ENCODE assay signal across 16 cellular contexts in genomic region chr18:42706029-42706608, GRCh38.
A peak's percentile ranks its signal among the peaks of the same experiment; 100 is the strongest.
DNase-seq lines count a peak whose midpoint lies in the region; ATAC-seq and TF ChIP-seq lines count a peak whose summit lies in the region.
"Had no signal": no experiment of that assay in that cellular context is flagged by ENCODE, and none has a peak within 500 bp of the region (broad histone marks: within the 10 kb centered on the region; RNA-seq: fewer than 3 reads in every experiment).

No MANE protein-coding gene starts in this region.

- H3K4me3 Mint-ChIP-seq in nephron progenitor cell (peak overlapping the region; percentile 5), WTC11 (no peak overlapping the region)
- H3K4me3 Mint-ChIP-seq: activated naive CD8-positive, alpha-beta T cell treated with anti-CD3 and anti-CD28 coated beads for 36 hours; stimulated activated naive B cell treated with anti-CD40 and anti-IgM and Interleukin-4, amounts not matched to agents 10 μg/mL and 1 μg/mL and 100 μg/mL, for 72 hours had no signal

- TF ChIP-seq CTCF in C4-2B (conservative IDR thresholded peaks at IDR 0.05) (no peak), breast epithelium (IDR thresholded peaks at IDR 0.05) (no peak), nephron progenitor cell (IDR thresholded peaks at IDR 0.05) (no peak), WTC11 (IDR thresholded peaks at IDR 0.05) (no peak)

- TF ChIP-seq POLR2A in breast epithelium (IDR thresholded peaks at IDR 0.05) = no peak

- no peak for ATAC-seq in WTC11
- ATAC-seq: stimulated activated naive B cell treated with anti-CD40 and anti-IgM and Interleukin-4, amounts not matched to agents 10 μg/mL and 1 μg/mL and 100 μg/mL, for 72 hours had no signal

- H3K4me3 ChIP-seq in breast epithelium (peak overlapping the region in 2 of 3 donors; percentile 28 to 46), SJCRH30 (no peak overlapping the region)
- H3K4me3 ChIP-seq: body of pancreas, left ventricle myocardium inferior, tibial nerve had no signal

- no peaks in the 10 kb centered on the region for H3K4me1 ChIP-seq in breast epithelium
- H3K4me1 ChIP-seq in SJCRH30 = no peaks in the 10 kb centered on the region
- H3K4me1 ChIP-seq: body of pancreas, left ventricle myocardium inferior, tibial nerve had no signal

- H3K27ac ChIP-seq in C4-2B (peak overlapping the region; percentile 66), breast epithelium (peak overlapping the region in 1 of 2 donors; percentile 41), SJCRH30 (no peak overlapping the region)
- H3K27ac ChIP-seq: body of pancreas, left ventricle myocardium inferior, tibial nerve had no signal

- POLR2A ChIA-PET in WTC11 (lab: Charles Lee) = no interaction called here

- H3K9me3 Mint-ChIP-seq in nephron progenitor cell (no peaks in the 10 kb centered on the region), WTC11 (no peaks in the 10 kb centered on the region)
- H3K9me3 Mint-ChIP-seq: activated naive CD8-positive, alpha-beta T cell treated with anti-CD3 and anti-CD28 coated beads for 36 hours had no signal

- intact Hi-C loops in breast epithelium (cut with DNase I; ENCODE audit: low total_unique reads) = no loop called here

- H3K36me3 Mint-ChIP-seq in nephron progenitor cell (ENCODE audit: low read depth) (no peaks in the 10 kb centered on the region), WTC11 (no peaks in the 10 kb centered on the region)
- H3K36me3 Mint-ChIP-seq: activated naive CD8-positive, alpha-beta T cell treated with anti-CD3 and anti-CD28 coated beads for 36 hours; stimulated activated naive B cell treated with anti-CD40 and anti-IgM and Interleukin-4, amounts not matched to agents 10 μg/mL and 1 μg/mL and 100 μg/mL, for 72 hours had no signal

- CTCF ChIA-PET in WTC11 (lab: Charles Lee) = no interaction called here

- H3K4me1 Mint-ChIP-seq in nephron progenitor cell (peaks cover 24% of the 10 kb centered on the region), WTC11 (peaks cover 10% of the 10 kb centered on the region)
- H3K4me1 Mint-ChIP-seq: activated naive CD8-positive, alpha-beta T cell treated with anti-CD3 and anti-CD28 coated beads for 36 hours; stimulated activated naive B cell treated with anti-CD40 and anti-IgM and Interleukin-4, amounts not matched to agents 10 μg/mL and 1 μg/mL and 100 μg/mL, for 72 hours had no signal

- H3K9me3 ChIP-seq in breast epithelium (no peaks in the 10 kb centered on the region), SJCRH30 (replicated peaks) (no peaks in the 10 kb centered on the region)
- H3K9me3 ChIP-seq: body of pancreas, left ventricle myocardium inferior, tibial nerve had no signal

- H3K27me3 ChIP-seq in breast epithelium (no peaks in the 10 kb centered on the region), SJCRH30 (no peaks in the 10 kb centered on the region)
- H3K27me3 ChIP-seq: body of pancreas, tibial nerve had no signal

- H3K27ac Mint-ChIP-seq in nephron progenitor cell = peak overlapping the region; percentile 92
- no peak overlapping the region for H3K27ac Mint-ChIP-seq in WTC11
- H3K27ac Mint-ChIP-seq: activated naive CD8-positive, alpha-beta T cell treated with anti-CD3 and anti-CD28 coated beads for 36 hours; stimulated activated naive B cell treated with anti-CD40 and anti-IgM and Interleukin-4, amounts not matched to agents 10 μg/mL and 1 μg/mL and 100 μg/mL, for 72 hours had no signal

- H3K27me3 Mint-ChIP-seq in nephron progenitor cell (ENCODE audit: low read depth, poor library complexity) (no peaks in the 10 kb centered on the region), WTC11 (ENCODE audit: low read depth) (no peaks in the 10 kb centered on the region)
- H3K27me3 Mint-ChIP-seq: activated naive CD8-positive, alpha-beta T cell treated with anti-CD3 and anti-CD28 coated beads for 36 hours; stimulated activated naive B cell treated with anti-CD40 and anti-IgM and Interleukin-4, amounts not matched to agents 10 μg/mL and 1 μg/mL and 100 μg/mL, for 72 hours had no signal

- peak; percentile 94 for DNase-seq in NCI-H146 treated with DMSO at 0.1 percent for 48 hours (lab: John Stamatoyannopoulos, UW; ENCODE audit: unreplicated experiment)
- no peak for DNase-seq in breast epithelium (ENCODE audit: low spot score in 2 of 2)
- DNase-seq in nephron progenitor cell = no peak
- no peak for DNase-seq in effector CD8-positive, alpha-beta T cell (lab: John Stamatoyannopoulos, UW)
- DNase-seq in SJCRH30 = no peak
- no peak for DNase-seq in WTC11 (ENCODE audit: low spot score)
- no peak for DNase-seq in SHP77 treated with DMSO at 0.1 percent for 48 hours (lab: John Stamatoyannopoulos, UW)
- DNase-seq: activated CD4-positive, CD25-positive, alpha-beta regulatory T cell; activated naive CD8-positive, alpha-beta T cell treated with anti-CD3 and anti-CD28 coated beads for 36 hours; erythroblast; GOT3; left ventricle myocardium inferior; stimulated activated naive B cell treated with anti-CD40 and anti-IgM and Interleukin-4, amounts not matched to agents 10 μg/mL and 1 μg/mL and 100 μg/mL, for 72 hours had no signal

- H3K36me3 ChIP-seq in breast epithelium (no peaks in the 10 kb centered on the region), SJCRH30 (no peaks in the 10 kb centered on the region)
- H3K36me3 ChIP-seq: left ventricle myocardium inferior, tibial nerve had no signal

TF ChIP-seq in WTC11, 78 proteins besides CTCF, POLR2A, EP300 and RAD21:
- TF ChIP-seq FOXJ3 (CRISPR knock-in tag; IDR thresholded peaks at IDR 0.05; ENCODE audit: borderline replicate concordance) (no peak), NFYB (CRISPR knock-in tag; conservative IDR thresholded peaks at IDR 0.05; ENCODE audit: low read depth) (no peak), NFATC4 (CRISPR knock-in tag; IDR thresholded peaks at IDR 0.05) (no peak)
- TF ChIP-seq, protein P1, sequence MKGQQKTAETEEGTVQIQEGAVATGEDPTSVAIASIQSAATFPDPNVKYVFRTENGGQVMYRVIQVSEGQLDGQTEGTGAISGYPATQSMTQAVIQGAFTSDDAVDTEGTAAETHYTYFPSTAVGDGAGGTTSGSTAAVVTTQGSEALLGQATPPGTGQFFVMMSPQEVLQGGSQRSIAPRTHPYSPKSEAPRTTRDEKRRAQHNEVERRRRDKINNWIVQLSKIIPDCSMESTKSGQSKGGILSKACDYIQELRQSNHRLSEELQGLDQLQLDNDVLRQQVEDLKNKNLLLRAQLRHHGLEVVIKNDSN (CRISPR knock-in tag; IDR thresholded peaks at IDR 0.05) = no peak
